ENCODE assay signal across 14 cellular contexts in the genomic region with DNA sequence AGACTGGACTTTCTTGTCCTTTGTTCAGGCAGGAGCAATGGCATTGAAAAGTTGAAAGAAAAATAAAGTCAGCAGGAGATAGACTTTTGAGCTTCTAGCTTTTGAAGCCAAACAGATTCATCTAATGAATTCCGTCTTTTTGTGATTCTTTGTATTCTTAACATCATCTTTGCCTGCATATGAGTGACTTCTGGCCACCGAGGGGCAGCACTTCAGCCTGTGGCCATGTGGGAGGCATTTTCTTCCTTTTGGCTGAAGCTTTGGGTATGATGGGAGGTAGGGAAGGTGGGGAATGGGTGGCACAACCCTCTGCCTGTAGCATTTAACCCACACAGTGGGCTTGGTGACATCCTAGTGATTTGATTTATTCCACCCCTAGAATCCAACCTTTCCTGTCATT.
DNase-seq lines count a peak whose midpoint lies in the region; ATAC-seq and TF ChIP-seq lines count a peak whose summit lies in the region.
"Had no signal": no experiment of that assay in that cellular context is flagged by ENCODE, and none has a peak within 500 bp of the region (broad histone marks: within the 10 kb centered on the region; RNA-seq: fewer than 3 reads in every experiment).

No MANE protein-coding gene starts in this region.

- no peak overlapping the region for H3K27ac Mint-ChIP-seq in neural crest cell (ENCODE audit: unreplicated experiment)
- H3K27ac Mint-ChIP-seq in stimulated activated naive CD8-positive, alpha-beta T cell treated with anti-CD3 and anti-CD28 coated beads, Interleukin-15, amount 100 ng/mL, for 72 hours: no peak overlapping the region
- no peak overlapping the region for H3K27ac Mint-ChIP-seq in activated CD4-positive, alpha-beta memory T cell treated with anti-CD3 and anti-CD28 coated beads, Interleukin-2, amount 10 ng/mL, durations not matched to agents 7 days and 5 days
- H3K27ac Mint-ChIP-seq: activated CD8-positive, alpha-beta T cell treated with anti-CD3 and anti-CD28 coated beads, Interleukin-2, amount 10 ng/mL, durations not matched to agents 7 days and 5 days had no signal

- ATAC-seq in stimulated activated naive CD8-positive, alpha-beta T cell treated with anti-CD3 and anti-CD28 coated beads, Interleukin-15, amount 100 ng/mL, for 72 hours: no peak
- ATAC-seq: activated CD8-positive, alpha-beta T cell treated with anti-CD3 and anti-CD28 coated beads, Interleukin-2, amount 10 ng/mL, durations not matched to agents 7 days and 5 days had no signal

- POLR2A ChIA-PET in GM10248 (lab: Yijun Ruan, JAX): interaction anchor here (0.6 kb wide), 1 partner anchor 126 kb away, joined by 5 read pairs; no protein-coding TSS in a partner anchor
- POLR2A ChIA-PET in activated CD4-positive, alpha-beta memory T cell treated with anti-CD3 and anti-CD28 coated beads, Interleukin-2, amount 10 ng/mL, durations not matched to agents 7 days and 5 days (lab: Charles Lee): no interaction called here

- H3K27me3 ChIP-seq in colonic mucosa: no peaks in the 10 kb centered on the region

- no peaks in the 10 kb centered on the region for H3K27me3 Mint-ChIP-seq in neural crest cell (ENCODE audit: low read depth)
- H3K27me3 Mint-ChIP-seq in stimulated activated naive CD8-positive, alpha-beta T cell treated with anti-CD3 and anti-CD28 coated beads, Interleukin-15, amount 100 ng/mL, for 72 hours: peaks cover 23% of the 10 kb centered on the region
- peaks cover 14% of the 10 kb centered on the region for H3K27me3 Mint-ChIP-seq in activated CD4-positive, alpha-beta memory T cell treated with anti-CD3 and anti-CD28 coated beads, Interleukin-2, amount 10 ng/mL, durations not matched to agents 7 days and 5 days

- intact Hi-C loops in colonic mucosa (cut with DNase I): loop anchor here (5.0 kb wide), 1 partner anchor 311 kb away; no protein-coding TSS in a partner anchor

- no peaks in the 10 kb centered on the region for H3K9me3 ChIP-seq in colonic mucosa

- no peak overlapping the region for H3K4me3 ChIP-seq in LNCaP clone FGC (ENCODE audit: low read depth, low read length)
- no peak overlapping the region for H3K4me3 ChIP-seq in colonic mucosa

- CTCF ChIA-PET in GM10248 (lab: Yijun Ruan, JAX): interaction anchor here (0.8 to 3.8 kb wide), 8 partner anchors 9 to 312 kb away, joined by 3 to 9 read pairs (median 4); no protein-coding TSS in a partner anchor
- CTCF ChIA-PET in activated CD4-positive, alpha-beta memory T cell treated with anti-CD3 and anti-CD28 coated beads, Interleukin-2, amount 10 ng/mL, durations not matched to agents 7 days and 5 days (lab: Charles Lee): interaction anchor here (2.4 kb wide), 1 partner anchor 222 kb away, joined by 6 read pairs; no protein-coding TSS in a partner anchor

- DNase-seq in GM10248 (ENCODE audit: extremely low spot score) (no peak), LNCaP clone FGC (ENCODE audit: low read depth) (no peak), colonic mucosa (no peak), neural crest cell (ENCODE audit: low read depth, low spot score) (no peak), SHP77 treated with DMSO at 0.1 percent for 48 hours (lab: John Stamatoyannopoulos, UW) (no peak), retina (no peak)
- no peak for DNase-seq in stimulated activated naive CD8-positive, alpha-beta T cell treated with anti-CD3 and anti-CD28 coated beads, Interleukin-15, amount 100 ng/mL, for 72 hours
- DNase-seq in activated CD4-positive, alpha-beta memory T cell treated with anti-CD3 and anti-CD28 coated beads, Interleukin-2, amount 10 ng/mL, durations not matched to agents 7 days and 5 days: no peak
- DNase-seq: activated CD8-positive, alpha-beta T cell treated with anti-CD3 and anti-CD28 coated beads, Interleukin-2, amount 10 ng/mL, durations not matched to agents 7 days and 5 days; activated naive CD4-positive, alpha-beta T cell treated with Interleukin-2 at 50 U/mL for 16 hours; COR-L47; foreskin fibroblast; NCI-H187; small intestine had no signal

- peaks cover 20% of the 10 kb centered on the region for H3K4me1 Mint-ChIP-seq in neural crest cell
- peaks cover 9% of the 10 kb centered on the region for H3K4me1 Mint-ChIP-seq in stimulated activated naive CD8-positive, alpha-beta T cell treated with anti-CD3 and anti-CD28 coated beads, Interleukin-15, amount 100 ng/mL, for 72 hours
- peaks cover 9% of the 10 kb centered on the region for H3K4me1 Mint-ChIP-seq in activated CD4-positive, alpha-beta memory T cell treated with anti-CD3 and anti-CD28 coated beads, Interleukin-2, amount 10 ng/mL, durations not matched to agents 7 days and 5 days

- no peaks in the 10 kb centered on the region for H3K9me3 Mint-ChIP-seq in neural crest cell
- no peaks in the 10 kb centered on the region for H3K9me3 Mint-ChIP-seq in stimulated activated naive CD8-positive, alpha-beta T cell treated with anti-CD3 and anti-CD28 coated beads, Interleukin-15, amount 100 ng/mL, for 72 hours
- H3K9me3 Mint-ChIP-seq in activated CD4-positive, alpha-beta memory T cell treated with anti-CD3 and anti-CD28 coated beads, Interleukin-2, amount 10 ng/mL, durations not matched to agents 7 days and 5 days: peaks cover 2% of the 10 kb centered on the region

- peak; percentile 21 for TF ChIP-seq CTCF in GM10248 (IDR thresholded peaks at IDR 0.05; ENCODE audit: control extremely low read depth, extremely low read depth, low read depth, missing control alignments)
- TF ChIP-seq CTCF in LNCaP clone FGC (IDR thresholded peaks at IDR 0.05; ENCODE audit: control insufficient read depth, extremely low read depth, insufficient read depth): peak; percentile 37
- peak; percentile 28 for TF ChIP-seq CTCF in colonic mucosa (IDR thresholded peaks at IDR 0.05)
- TF ChIP-seq CTCF in neural crest cell (conservative IDR thresholded peaks at IDR 0.05): peak; percentile 24

- peaks cover 4% of the 10 kb centered on the region for H3K36me3 Mint-ChIP-seq in neural crest cell (ENCODE audit: low read depth)
- peaks cover 5% of the 10 kb centered on the region for H3K36me3 Mint-ChIP-seq in activated CD4-positive, alpha-beta memory T cell treated with anti-CD3 and anti-CD28 coated beads, Interleukin-2, amount 10 ng/mL, durations not matched to agents 7 days and 5 days (ENCODE audit: low read depth)

- H3K4me1 ChIP-seq in colonic mucosa: no peaks in the 10 kb centered on the region

- no peak overlapping the region for H3K4me3 Mint-ChIP-seq in neural crest cell
- no peak overlapping the region for H3K4me3 Mint-ChIP-seq in stimulated activated naive CD8-positive, alpha-beta T cell treated with anti-CD3 and anti-CD28 coated beads, Interleukin-15, amount 100 ng/mL, for 72 hours
- no peak overlapping the region for H3K4me3 Mint-ChIP-seq in activated CD4-positive, alpha-beta memory T cell treated with anti-CD3 and anti-CD28 coated beads, Interleukin-2, amount 10 ng/mL, durations not matched to agents 7 days and 5 days
- H3K4me3 Mint-ChIP-seq: activated CD8-positive, alpha-beta T cell treated with anti-CD3 and anti-CD28 coated beads, Interleukin-2, amount 10 ng/mL, durations not matched to agents 7 days and 5 days had no signal

- H3K36me3 ChIP-seq in colonic mucosa: no peaks in the 10 kb centered on the region

- H3K9ac ChIP-seq in colonic mucosa (ENCODE audit: low read depth in 2 of 2, low read length in 2 of 2): no peak overlapping the region

- no peak overlapping the region for H3K27ac ChIP-seq in colonic mucosa
